Comparison of ENCODE assay signal across 18 cellular contexts in genomic region chr11:89675948-89676347, GRCh38. TPM values are rescaled to one million over a fixed set of nuclear protein-coding genes. Genes with fewer than 3 reads are reported as not detected.
"Had no signal": no experiment of that assay in that cellular context is flagged by ENCODE, and none has a peak within 500 bp of the region (broad histone marks: within the 10 kb centered on the region; RNA-seq: fewer than 3 reads in every experiment).

No MANE protein-coding gene starts in this region.

RNA-seq across cellular contexts. Expression of gene TRIM77, which starts 34.2 kb away (rescaled TPM):
- total RNA-seq: natural killer cell, neural crest cell, omental fat pad, osteocyte, pancreas, posterior vena cava, prostate gland, pulmonary artery endothelial cell, right atrium auricular region, sciatic nerve, smooth muscle cell, spleen, suprapubic skin, transverse colon, upper lobe of right lung, urinary bladder, uterus had no signal
- polyA plus RNA-seq: pancreas, smooth muscle cell, spleen, thymus, urinary bladder had no signal
